ENCODE assay signal across 8 cellular contexts in the genomic region with DNA sequence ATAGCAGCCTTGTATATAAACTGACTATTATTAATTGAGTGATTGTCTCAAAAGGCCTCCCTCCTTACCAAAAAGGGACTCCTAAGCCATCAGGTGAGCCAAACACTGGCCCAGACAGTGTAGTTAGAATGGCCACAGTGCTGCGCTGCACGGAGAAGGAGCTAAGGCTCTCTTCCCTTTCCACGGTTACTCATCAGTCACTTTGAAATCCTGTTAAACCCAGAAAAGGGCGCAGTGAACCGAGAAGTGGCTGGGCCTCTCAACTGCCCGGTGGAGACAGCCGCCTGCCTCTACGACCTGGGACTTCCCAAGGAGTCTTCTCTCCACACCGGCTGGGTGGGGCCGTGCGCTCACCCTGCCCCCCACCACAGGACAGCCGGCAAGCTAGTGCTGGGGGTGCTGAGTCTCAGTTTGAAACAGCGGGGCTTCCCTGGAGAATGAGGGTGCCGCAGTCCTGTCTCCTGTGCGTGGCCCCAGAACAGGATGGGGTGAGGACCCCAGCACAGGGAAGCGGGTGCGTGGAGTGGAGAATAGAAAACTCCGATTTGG. TPM values are rescaled to one million over a fixed set of nuclear protein-coding genes. Genes with fewer than 3 reads are reported as not detected.
DNase-seq lines count a peak whose midpoint lies in the region; ATAC-seq lines count a peak whose summit lies in the region.

No MANE protein-coding gene starts in this region.

- H3K27ac ChIP-seq in mesodermal cell (ENCODE audit: low read depth, low read length, severe bottlenecking) (peak overlapping the region; percentile 79), temporal lobe (ENCODE audit: low read depth, low read length) (peak overlapping the region; percentile 77)

- DNase-seq in activated effector memory CD4-positive, alpha-beta T cell treated with anti-CD3 and anti-CD28 coated beads, Interleukin-2, amount 50 U/mL, for 16 hours = peak; percentile 82
- no peak for DNase-seq in activated effector memory CD4-positive, alpha-beta T cell treated with Interleukin-2 at 50 U/mL for 16 hours
- peak in 3 of 5 donors; percentile 34 to 65 (median 47) for DNase-seq in T-helper 1 cell
- peak; percentile 77 for DNase-seq in ecto neural progenitor cell (ENCODE audit: low spot score)
- DNase-seq in NCI-H510A treated with DMSO at 0.1 percent for 48 hours (lab: John Stamatoyannopoulos, UW) = no peak

- peak; percentile 26 for ATAC-seq in HG03460 (IDR thresholded peaks at IDR 0.05; ENCODE audit: unreplicated experiment)

- H3K4me1 ChIP-seq in mesodermal cell (ENCODE audit: control insufficient read depth, insufficient read depth, low read length, poor library complexity, severe bottlenecking) = peaks cover 23% of the 10 kb centered on the region

- peak overlapping the region; percentile 95 for H3K4me3 ChIP-seq in mesodermal cell (ENCODE audit: extremely low read depth, insufficient read depth, low read length, poor library complexity, severe bottlenecking)

- H3K36me3 ChIP-seq in mesodermal cell (ENCODE audit: control insufficient read depth, insufficient read depth, low read length) = peaks cover 45% of the 10 kb centered on the region

- H3K9me3 ChIP-seq in mesodermal cell (ENCODE audit: control insufficient read depth, low read length) = no peaks in the 10 kb centered on the region

- WGBS in mesodermal cell (ENCODE audit: insufficient coverage in 2 of 2), 2 experiments = 0 to 8% methylated on average over 11 to 12 of the region's 18 CpGs

RNA-seq across cellular contexts. Expression of a gene that starts 1.3 kb away (rescaled TPM):
- 360 TPM for polyA plus RNA-seq in mesodermal cell (2013, experiment 1 of 2)
- 289 TPM for polyA plus RNA-seq in mesodermal cell (2013, experiment 2 of 2)
- 31.0 TPM for total RNA-seq in temporal lobe

Comparison
In these comparisons a context has a peak if more than half of its experiments do, and no peak if none do; other contexts are left out.
1. DNase-seq: peak in activated effector memory CD4-positive, alpha-beta T cell treated with anti-CD3 and anti-CD28 coated beads, Interleukin-2, amount 50 U/mL, for 16 hours (single experiment), T-helper 1 cell (3 of 5) and ecto neural progenitor cell (single experiment); none in activated effector memory CD4-positive, alpha-beta T cell treated with Interleukin-2 at 50 U/mL for 16 hours (single experiment) and NCI-H510A treated with DMSO at 0.1 percent for 48 hours (single experiment).